ENCODE assay signal across 17 cellular contexts in the genomic region with DNA sequence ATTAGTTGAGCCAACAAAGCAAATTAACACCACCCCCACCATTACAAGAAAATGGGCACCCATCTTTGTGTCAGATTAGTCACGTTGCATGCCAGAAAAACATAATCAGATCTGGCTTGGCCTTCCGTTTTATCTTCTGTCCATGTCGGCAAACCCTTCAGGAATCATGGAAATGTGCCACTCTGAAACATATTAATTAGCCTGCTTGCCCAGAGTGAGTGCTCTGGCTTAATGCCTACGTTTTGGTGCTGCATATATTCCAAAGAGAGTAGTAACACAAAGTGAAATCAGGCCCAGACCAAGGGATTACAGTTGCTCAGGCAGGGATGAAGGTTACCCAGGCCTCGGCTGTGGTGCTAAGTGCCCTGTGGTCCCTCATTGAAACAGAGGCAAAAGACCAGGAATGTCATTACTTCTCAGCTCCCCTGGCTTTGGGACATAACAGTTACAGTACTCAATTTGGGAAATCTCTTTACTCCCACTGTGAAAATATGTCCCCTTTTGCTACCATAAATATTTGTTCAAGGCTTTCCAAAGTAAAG.
DNase-seq lines count a peak whose midpoint lies in the region; ATAC-seq and TF ChIP-seq lines count a peak whose summit lies in the region.
"Had no signal": no experiment of that assay in that cellular context is flagged by ENCODE, and none has a peak within 500 bp of the region (broad histone marks: within the 10 kb centered on the region; RNA-seq: fewer than 3 reads in every experiment).

No MANE protein-coding gene starts in this region.

- H3K36me3 ChIP-seq in A673 (ENCODE audit: insufficient read depth, low read length, poor library complexity, severe bottlenecking) = no peaks in the 10 kb centered on the region

- no peak for TF ChIP-seq CTCF in A673 (conservative IDR thresholded peaks at IDR 0.05; ENCODE audit: low read depth, low read length)

- POLR2A ChIA-PET in A673 (lab: Charles Lee; ENCODE audit: low non-redundant PET) = no interaction called here

- H3K4me1 ChIP-seq in A673 (ENCODE audit: insufficient read depth, low read length, poor library complexity, severe bottlenecking) = peaks cover 16% of the 10 kb centered on the region
- H3K4me1 ChIP-seq: A549 had no signal

- no peak overlapping the region for H3K4me3 ChIP-seq in A673 (ENCODE audit: low read depth, low read length, poor library complexity, severe bottlenecking)
- H3K4me3 ChIP-seq: A549, GM12878, GM23248 had no signal

- ATAC-seq in stimulated activated naive CD8-positive, alpha-beta T cell treated with anti-CD3 and anti-CD28 coated beads, Interleukin-15, Interleukin-2, amounts not matched to agents 100 U/mL and 50 U/mL, for 24 hours = no peak
- no peak for ATAC-seq in HG03280 (IDR thresholded peaks at IDR 0.05; ENCODE audit: unreplicated experiment)
- ATAC-seq: A549, GM12878 had no signal

- BruUV-seq in A673 (replicated peaks; lab: Mats Ljungman, UMichigan) = no TSS peak

- peak; percentile 63 for DNase-seq in A673 (ENCODE audit: low spot score)
- peak; percentile 29 for DNase-seq in NCI-H1105 (lab: John Stamatoyannopoulos, UW)
- peak; percentile 66 for DNase-seq in NCI-H748 treated with DMSO at 0.1 percent for 48 hours (lab: John Stamatoyannopoulos, UW)
- DNase-seq in cerebellar cortex (ENCODE audit: low spot score) = peak; percentile 81
- no peak for DNase-seq in stimulated activated naive CD8-positive, alpha-beta T cell treated with anti-CD3 and anti-CD28 coated beads, Interleukin-15, Interleukin-2, amounts not matched to agents 100 U/mL and 50 U/mL, for 24 hours
- DNase-seq in COLO829 (ENCODE audit: low spot score) = no peak
- no peak for DNase-seq in NCI-H1436 (lab: John Stamatoyannopoulos, UW)
- DNase-seq: AML-193, Calu3, GM23248, KBM-7, NCI-H1417 treated with DMSO at 0.1 percent for 48 hours, NCI-H345, SHP77 treated with DMSO at 0.1 percent for 48 hours had no signal

- CTCF ChIA-PET in A673 (lab: Charles Lee) = no interaction called here

- intact Hi-C loops in A673 (cut with micrococcal nuclease; ENCODE audit: unreplicated experiment) = no loop called here

- no peaks in the 10 kb centered on the region for H3K27me3 ChIP-seq in A673 (replicated peaks; ENCODE audit: insufficient read depth, low read depth, low read length, poor library complexity)

- peak overlapping the region; percentile 49 for H3K27ac ChIP-seq in A673 (ENCODE audit: low read depth, low read length, poor library complexity, severe bottlenecking)
- H3K27ac ChIP-seq: A549, GM23248 had no signal

- no peaks in the 10 kb centered on the region for H3K9me3 ChIP-seq in A673 (ENCODE audit: low read depth, low read length, poor library complexity, severe bottlenecking)
- H3K9me3 ChIP-seq: A549 had no signal

Comparison
In these comparisons a context has a peak if more than half of its experiments do, and no peak if none do; other contexts are left out.
1. DNase-seq: peak in A673 (single experiment), NCI-H1105 (single experiment), NCI-H748 treated with DMSO at 0.1 percent for 48 hours (single experiment) and cerebellar cortex (single experiment); none in stimulated activated naive CD8-positive, alpha-beta T cell treated with anti-CD3 and anti-CD28 coated beads, Interleukin-15, Interleukin-2, amounts not matched to agents 100 U/mL and 50 U/mL, for 24 hours (single experiment), COLO829 (single experiment) and NCI-H1436 (single experiment).